ENCODE assay signal across 22 cellular contexts in genomic region chr19:35310331-35310730, GRCh38. TPM values are rescaled to one million over a fixed set of nuclear protein-coding genes. Genes with fewer than 3 reads are reported as not detected.
"Had no signal": no experiment of that assay in that cellular context is flagged by ENCODE, and none has a peak within 500 bp of the region (broad histone marks: within the 10 kb centered on the region; RNA-seq: fewer than 3 reads in every experiment).

No MANE protein-coding gene starts in this region.

- H3K9me3 Mint-ChIP-seq: activated CD4-positive, alpha-beta memory T cell treated with anti-CD3 and anti-CD28 coated beads, Interleukin-2, amount 10 ng/mL, durations not matched to agents 7 days and 5 days; activated T-cell treated with anti-CD3 and anti-CD28 coated beads, Interleukin-2, amount 50 U/mL, for 24 hours; naive thymus-derived CD4-positive, alpha-beta T cell; T-helper 2 cell treated with Interferon-gamma antibody and Interleukin-4, amounts not matched to agents 5 μg/mL and 100 μg/mL, for 36 hours had no signal

- H3K27ac ChIP-seq: brain microvascular endothelial cell, gastrocnemius medialis, left ventricle myocardium inferior, neutrophil, transverse colon had no signal

- H3K4me1 ChIP-seq: gastrocnemius medialis, left ventricle myocardium inferior, sigmoid colon, transverse colon had no signal

- H3K4me3 ChIP-seq: gastrocnemius medialis, left ventricle myocardium inferior, sigmoid colon, transverse colon had no signal

- H3K27me3 Mint-ChIP-seq: activated T-cell treated with anti-CD3 and anti-CD28 coated beads, Interleukin-2, amount 50 U/mL, for 24 hours had no signal

- ATAC-seq: esophagus mucosa; gastrocnemius medialis; naive thymus-derived CD4-positive, alpha-beta T cell had no signal

- H3K36me3 ChIP-seq: brain microvascular endothelial cell, gastrocnemius medialis, left ventricle myocardium inferior, neutrophil, sigmoid colon, transverse colon had no signal

- DNase-seq: activated CD4-positive, alpha-beta memory T cell treated with anti-CD3 and anti-CD28 coated beads, Interleukin-2, amount 10 ng/mL, durations not matched to agents 7 days and 5 days; activated CD4-positive, alpha-beta T cell treated with anti-CD3 and anti-CD28 coated beads for 4 hours; activated naive CD4-positive, alpha-beta T cell treated with anti-CD3 and anti-CD28 coated beads, Interleukin-2, amount 50 U/mL, for 16 hours; activated T-cell treated with anti-CD3 and anti-CD28 coated beads, Interleukin-2, amount 50 U/mL, for 24 hours; aorta; brain microvascular endothelial cell; effector CD8-positive, alpha-beta T cell; gastrocnemius medialis; kidney glomerular epithelial cell; left ventricle myocardium inferior; naive thymus-derived CD4-positive, alpha-beta T cell; sigmoid colon; stimulated activated CD4-positive, alpha-beta T cell treated with anti-CD3 and anti-CD28 coated beads, Interleukin-4, amount 100 ng/mL, for 24 hours; stimulated activated naive CD4-positive, alpha-beta T cell; SW 1271; transverse colon had no signal

- H3K27ac Mint-ChIP-seq: activated CD4-positive, alpha-beta memory T cell treated with anti-CD3 and anti-CD28 coated beads, Interleukin-2, amount 10 ng/mL, durations not matched to agents 7 days and 5 days; activated T-cell treated with anti-CD3 and anti-CD28 coated beads, Interleukin-2, amount 50 U/mL, for 24 hours; naive thymus-derived CD4-positive, alpha-beta T cell; T-helper 2 cell treated with Interferon-gamma antibody and Interleukin-4, amounts not matched to agents 5 μg/mL and 100 μg/mL, for 36 hours had no signal

- H3K36me3 Mint-ChIP-seq: naive thymus-derived CD4-positive, alpha-beta T cell had no signal

- H3K27me3 ChIP-seq: brain microvascular endothelial cell, gastrocnemius medialis, neutrophil, transverse colon had no signal

- H3K4me3 Mint-ChIP-seq: activated CD4-positive, alpha-beta memory T cell treated with anti-CD3 and anti-CD28 coated beads, Interleukin-2, amount 10 ng/mL, durations not matched to agents 7 days and 5 days; activated T-cell treated with anti-CD3 and anti-CD28 coated beads, Interleukin-2, amount 50 U/mL, for 24 hours; naive thymus-derived CD4-positive, alpha-beta T cell; T-helper 2 cell treated with Interferon-gamma antibody and Interleukin-4, amounts not matched to agents 5 μg/mL and 100 μg/mL, for 36 hours had no signal

- H3K4me1 Mint-ChIP-seq: activated CD4-positive, alpha-beta memory T cell treated with anti-CD3 and anti-CD28 coated beads, Interleukin-2, amount 10 ng/mL, durations not matched to agents 7 days and 5 days had no signal

- H3K9me3 ChIP-seq: gastrocnemius medialis, left ventricle myocardium inferior, neutrophil, sigmoid colon, transverse colon had no signal

RNA-seq across cellular contexts. Expression of gene MAG, which starts 18.4 kb away (rescaled TPM):
- total RNA-seq: activated CD4-positive, alpha-beta memory T cell treated with anti-CD3 and anti-CD28 coated beads, Interleukin-2, amount 10 ng/mL, durations not matched to agents 7 days and 5 days; esophagus mucosa; left ventricle myocardium inferior; mucosa of gallbladder; renal cortical epithelial cell; transverse colon had no signal

RNA-seq across cellular contexts. Expression of gene CD22, which starts 18.7 kb away (rescaled TPM):
- total RNA-seq: cerebellum, left ventricle myocardium inferior, renal cortical epithelial cell had no signal

RNA-seq across cellular contexts. Expression of gene HAMP, which starts 28.0 kb away (rescaled TPM):
- total RNA-seq: cerebellum, esophagus mucosa, gastrocnemius medialis, left ventricle myocardium inferior, transverse colon had no signal

RNA-seq across cellular contexts. Expression of gene FFAR1, which starts 37.4 kb away (rescaled TPM):
- total RNA-seq: activated CD4-positive, alpha-beta memory T cell treated with anti-CD3 and anti-CD28 coated beads, Interleukin-2, amount 10 ng/mL, durations not matched to agents 7 days and 5 days; aorta; cerebellum; esophagus mucosa; gastrocnemius medialis; left ventricle myocardium inferior; mucosa of gallbladder; renal cortical epithelial cell; sigmoid colon had no signal
